ENCODE assay signal across 17 cellular contexts in the genomic region with DNA sequence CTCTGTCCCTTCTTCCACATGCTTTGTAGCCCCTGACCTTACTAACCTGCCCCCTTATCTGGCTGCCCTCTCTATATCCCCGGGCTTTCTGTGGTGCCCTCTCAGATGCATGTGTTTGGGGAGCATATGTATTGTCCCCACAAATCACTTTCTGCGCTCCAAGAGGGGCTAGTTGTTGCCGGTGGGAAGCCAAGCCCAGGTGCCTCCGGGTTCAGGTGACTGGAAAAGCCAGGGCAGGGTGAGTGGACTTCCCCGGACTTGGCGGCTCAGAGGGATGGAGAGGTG. TPM values are rescaled to one million over a fixed set of nuclear protein-coding genes. Genes with fewer than 3 reads are reported as not detected.
"Had no signal": no experiment of that assay in that cellular context is flagged by ENCODE, and none has a peak within 500 bp of the region (broad histone marks: within the 10 kb centered on the region; RNA-seq: fewer than 3 reads in every experiment).

No MANE protein-coding gene starts in this region.

- H3K27ac ChIP-seq: brain microvascular endothelial cell, dorsolateral prefrontal cortex, esophagus muscularis mucosa, left lung, parathyroid adenoma, tibial artery, vagina had no signal

- H3K9me3 Mint-ChIP-seq: activated naive CD4-positive, alpha-beta T cell treated with anti-CD3 and anti-CD28 coated beads, Interleukin-2, amount 10 ng/mL, durations not matched to agents 7 days and 5 days; stimulated activated naive CD8-positive, alpha-beta T cell treated with anti-CD3 and anti-CD28 coated beads, Interleukin-15, amount 100 ng/mL, for 72 hours had no signal

- H3K27ac Mint-ChIP-seq: activated naive CD4-positive, alpha-beta T cell treated with anti-CD3 and anti-CD28 coated beads, Interleukin-2, amount 10 ng/mL, durations not matched to agents 7 days and 5 days; stimulated activated naive CD8-positive, alpha-beta T cell treated with anti-CD3 and anti-CD28 coated beads, Interleukin-15, amount 100 ng/mL, for 72 hours had no signal

- DNase-seq: activated CD8-positive, alpha-beta memory T cell treated with anti-CD3 and anti-CD28 coated beads, Interleukin-2, amount 50 U/mL, for 4 hours; activated naive CD4-positive, alpha-beta T cell treated with anti-CD3 and anti-CD28 coated beads, Interleukin-2, amount 10 ng/mL, durations not matched to agents 7 days and 5 days; amniotic stem cell; brain microvascular endothelial cell; dorsolateral prefrontal cortex; mesenchymal stem cell; stimulated activated CD4-positive, alpha-beta T cell treated with anti-CD3 and anti-CD28 coated beads, Interleukin-4, amount 100 ng/mL, for 24 hours; stimulated activated naive CD8-positive, alpha-beta T cell treated with anti-CD3 and anti-CD28 coated beads, Interleukin-15, amount 100 ng/mL, for 72 hours; tibial artery had no signal

- H3K9me3 ChIP-seq: esophagus muscularis mucosa, left lung, SK-N-SH, tibial artery, vagina had no signal

- H3K36me3 ChIP-seq: brain microvascular endothelial cell, esophagus muscularis mucosa, left lung, tibial artery, vagina had no signal

- H3K4me3 Mint-ChIP-seq: activated naive CD4-positive, alpha-beta T cell treated with anti-CD3 and anti-CD28 coated beads, Interleukin-2, amount 10 ng/mL, durations not matched to agents 7 days and 5 days had no signal

RNA-seq across cellular contexts. Expression of gene LBX1, which starts 7.1 kb away (rescaled TPM):
- total RNA-seq: chondrocyte; esophagus muscularis mucosa; fibroblast of villous mesenchyme; T-helper 1 cell treated with Interleukin-12 subunit alpha and Interleukin-12 subunit beta and Interleukin-4 antibody, amounts not matched to agents 30 ng/mL and 1 ng/mL, for 36 hours; vagina had no signal
- polyA plus RNA-seq: SK-N-SH had no signal
